In the genomic region with DNA sequence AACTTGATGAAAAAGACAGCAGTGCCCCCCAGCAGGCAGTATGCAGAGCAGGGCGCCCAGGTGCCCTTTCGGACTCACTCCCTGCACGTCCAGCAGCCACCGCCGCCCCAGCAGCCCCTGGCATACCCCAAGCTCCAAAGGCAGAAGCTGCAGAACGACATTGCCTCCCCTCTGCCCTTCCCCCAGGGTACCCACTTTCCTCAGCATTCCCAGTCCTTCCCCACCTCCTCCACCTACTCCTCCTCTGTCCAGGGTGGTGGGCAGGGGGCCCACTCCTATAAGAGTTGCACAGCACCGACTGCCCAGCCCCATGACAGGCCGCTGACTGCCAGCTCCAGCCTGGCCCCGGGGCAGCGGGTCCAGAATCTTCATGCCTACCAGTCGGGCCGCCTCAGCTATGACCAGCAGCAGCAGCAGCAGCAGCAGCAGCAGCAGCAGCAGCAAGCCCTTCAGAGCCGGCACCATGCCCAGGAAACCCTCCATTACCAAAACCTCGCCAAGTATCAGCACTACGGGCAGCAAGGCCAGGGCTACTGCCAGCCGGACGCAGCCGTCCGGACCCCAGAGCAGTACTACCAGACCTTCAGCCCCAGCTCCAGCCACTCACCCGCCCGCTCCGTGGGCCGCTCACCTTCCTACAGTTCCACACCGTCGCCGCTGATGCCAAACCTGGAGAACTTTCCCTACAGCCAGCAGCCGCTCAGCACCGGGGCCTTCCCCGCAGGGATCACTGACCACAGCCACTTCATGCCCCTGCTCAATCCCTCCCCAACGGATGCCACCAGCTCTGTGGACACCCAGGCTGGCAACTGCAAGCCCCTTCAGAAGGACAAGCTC, we compare ENCODE assay signal across 15 cellular contexts. TPM values are rescaled to one million over a fixed set of nuclear protein-coding genes. Genes with fewer than 3 reads are reported as not detected.
DNase-seq lines count a peak whose midpoint lies in the region; ATAC-seq and TF ChIP-seq lines count a peak whose summit lies in the region.
"Had no signal": no experiment of that assay in that cellular context is flagged by ENCODE, and none has a peak within 500 bp of the region (broad histone marks: within the 10 kb centered on the region; RNA-seq: fewer than 3 reads in every experiment).

No MANE protein-coding gene starts in this region.

- 92 to 94% methylated on average over 30 of the region's 30 CpGs for WGBS in sigmoid colon, 2 donors
- whole genome bisulfite sequencing in GM23248 (ENCODE audit: low coverage in 1 of 2, low lambda C conversion rate in 2 of 2, missing lambda C conversion rate in 2 of 2), 2 experiments: 94 to 95% methylated on average over 30 of the region's 30 CpGs

- no peak for DNase-seq in activated CD4-positive, alpha-beta memory T cell treated with anti-CD3 and anti-CD28 coated beads, Interleukin-2, amount 10 ng/mL, durations not matched to agents 7 days and 5 days
- no peak for DNase-seq in activated CD4-positive, alpha-beta memory T cell treated with anti-CD3 and anti-CD28 coated beads for 36 hours
- DNase-seq in right atrium auricular region (ENCODE audit: low spot score): no peak
- no peak for DNase-seq in sigmoid colon
- DNase-seq in GM23248: no peak
- DNase-seq in ureter (ENCODE audit: low spot score): no peak
- DNase-seq: DMS153, left colon, NCI-H1417 treated with DMSO at 0.1 percent for 48 hours, NCI-H510A, Peyer's patch had no signal

- H3K36me3 Mint-ChIP-seq in activated CD4-positive, alpha-beta memory T cell treated with anti-CD3 and anti-CD28 coated beads, Interleukin-2, amount 10 ng/mL, durations not matched to agents 7 days and 5 days (ENCODE audit: low read depth): peaks cover 10% of the 10 kb centered on the region
- H3K36me3 Mint-ChIP-seq in activated CD4-positive, alpha-beta memory T cell treated with anti-CD3 and anti-CD28 coated beads for 36 hours: peaks cover 11% of the 10 kb centered on the region
- peaks cover 5% of the 10 kb centered on the region for H3K36me3 Mint-ChIP-seq in activated T-helper 17 cell treated with anti-CD3 and anti-CD28 coated beads, Interleukin-2, amount 50 U/mL, for 72 hours (ENCODE audit: low read depth)
- H3K36me3 Mint-ChIP-seq: IgD-negative memory B cell had no signal

- no peaks in the 10 kb centered on the region for H3K27me3 Mint-ChIP-seq in activated CD4-positive, alpha-beta memory T cell treated with anti-CD3 and anti-CD28 coated beads, Interleukin-2, amount 10 ng/mL, durations not matched to agents 7 days and 5 days
- H3K27me3 Mint-ChIP-seq in activated CD4-positive, alpha-beta memory T cell treated with anti-CD3 and anti-CD28 coated beads for 36 hours: no peaks in the 10 kb centered on the region
- no peaks in the 10 kb centered on the region for H3K27me3 Mint-ChIP-seq in activated T-helper 17 cell treated with anti-CD3 and anti-CD28 coated beads, Interleukin-2, amount 50 U/mL, for 72 hours
- H3K27me3 Mint-ChIP-seq: IgD-negative memory B cell had no signal

- H3K27me3 ChIP-seq in right atrium auricular region (no peaks in the 10 kb centered on the region), sigmoid colon (no peaks in the 10 kb centered on the region), GM23248 (replicated peaks; ENCODE audit: insufficient read depth) (no peaks in the 10 kb centered on the region)
- H3K27me3 ChIP-seq: ovary, Peyer's patch had no signal

- no peaks in the 10 kb centered on the region for H3F3A ChIP-seq in GM23248 (ENCODE audit: insufficient read depth)

- intact Hi-C loops in activated CD4-positive, alpha-beta memory T cell treated with anti-CD3 and anti-CD28 coated beads for 36 hours (cut with micrococcal nuclease): loop anchor here (2.0 kb wide), 1 partner anchor 55 kb away; no protein-coding TSS in a partner anchor
- intact Hi-C loops in sigmoid colon (cut with DNase I): no loop called here

- H3K4me1 ChIP-seq in right atrium auricular region (peaks cover 0 to 65% of the 10 kb centered on the region in 2 donors), sigmoid colon (peaks cover 0 to 54% (median 48%) of the 10 kb centered on the region in 4 donors), GM23248 (ENCODE audit: insufficient read depth) (no peaks in the 10 kb centered on the region)

- H4K20me1 ChIP-seq in GM23248 (ENCODE audit: insufficient read depth): no peaks in the 10 kb centered on the region

- H3K4me3 ChIP-seq in right atrium auricular region: no peak overlapping the region
- no peak overlapping the region for H3K4me3 ChIP-seq in sigmoid colon
- H3K4me3 ChIP-seq in GM23248: no peak overlapping the region
- H3K4me3 ChIP-seq: ovary, Peyer's patch had no signal

- peaks cover 27% of the 10 kb centered on the region for H3K4me1 Mint-ChIP-seq in activated CD4-positive, alpha-beta memory T cell treated with anti-CD3 and anti-CD28 coated beads, Interleukin-2, amount 10 ng/mL, durations not matched to agents 7 days and 5 days
- peaks cover 20% of the 10 kb centered on the region for H3K4me1 Mint-ChIP-seq in activated CD4-positive, alpha-beta memory T cell treated with anti-CD3 and anti-CD28 coated beads for 36 hours (ENCODE audit: low read depth)
- peaks cover 17% of the 10 kb centered on the region for H3K4me1 Mint-ChIP-seq in activated T-helper 17 cell treated with anti-CD3 and anti-CD28 coated beads, Interleukin-2, amount 50 U/mL, for 72 hours

- peak overlapping the region; percentile 50 to 67 for H3K27ac ChIP-seq in right atrium auricular region
- peak overlapping the region; percentile 51 to 76 (median 72) for H3K27ac ChIP-seq in sigmoid colon
- no peak overlapping the region for H3K27ac ChIP-seq in GM23248

- TF ChIP-seq CTCF in right atrium auricular region (IDR thresholded peaks at IDR 0.05): no peak
- TF ChIP-seq CTCF in sigmoid colon (IDR thresholded peaks at IDR 0.05): no peak

- H3K4me3 Mint-ChIP-seq in activated CD4-positive, alpha-beta memory T cell treated with anti-CD3 and anti-CD28 coated beads, Interleukin-2, amount 10 ng/mL, durations not matched to agents 7 days and 5 days: peak overlapping the region; percentile 18
- H3K4me3 Mint-ChIP-seq in activated CD4-positive, alpha-beta memory T cell treated with anti-CD3 and anti-CD28 coated beads for 36 hours: no peak overlapping the region
- H3K4me3 Mint-ChIP-seq in activated T-helper 17 cell treated with anti-CD3 and anti-CD28 coated beads, Interleukin-2, amount 50 U/mL, for 72 hours: peak overlapping the region; percentile 53

- in situ Hi-C loops in GM23248 (cut with MboI): no loop called here

- no peak for TF ChIP-seq POLR2A in sigmoid colon (IDR thresholded peaks at IDR 0.05)

- no peaks in the 10 kb centered on the region for H3K9me2 ChIP-seq in GM23248 (ENCODE audit: insufficient read depth)

- H3K27ac Mint-ChIP-seq in activated CD4-positive, alpha-beta memory T cell treated with anti-CD3 and anti-CD28 coated beads, Interleukin-2, amount 10 ng/mL, durations not matched to agents 7 days and 5 days: peak overlapping the region; percentile 72
- no peak overlapping the region for H3K27ac Mint-ChIP-seq in activated CD4-positive, alpha-beta memory T cell treated with anti-CD3 and anti-CD28 coated beads for 36 hours
- H3K27ac Mint-ChIP-seq in activated T-helper 17 cell treated with anti-CD3 and anti-CD28 coated beads, Interleukin-2, amount 50 U/mL, for 72 hours: peak overlapping the region; percentile 75

- ATAC-seq in activated T-helper 17 cell treated with anti-CD3 and anti-CD28 coated beads, Interleukin-2, amount 50 U/mL, for 72 hours (replicated peaks): no peak
- no peak for ATAC-seq in GM19035 (IDR thresholded peaks at IDR 0.05; ENCODE audit: unreplicated experiment)

- H3K79me2 ChIP-seq in GM23248 (ENCODE audit: insufficient read depth): peaks cover 16% of the 10 kb centered on the region

- H3K9me3 ChIP-seq in right atrium auricular region (no peaks in the 10 kb centered on the region), sigmoid colon (no peaks in the 10 kb centered on the region), GM23248 (ENCODE audit: low read depth) (no peaks in the 10 kb centered on the region)
- H3K9me3 ChIP-seq: ovary, Peyer's patch had no signal

- POLR2A ChIA-PET in activated CD4-positive, alpha-beta memory T cell treated with anti-CD3 and anti-CD28 coated beads, Interleukin-2, amount 10 ng/mL, durations not matched to agents 7 days and 5 days (lab: Charles Lee): interaction anchor here (0.6 to 1.6 kb wide), 8 partner anchors 8 to 114 kb away, joined by 3 to 6 read pairs (median 3); no protein-coding TSS in a partner anchor
- POLR2A ChIA-PET in activated CD4-positive, alpha-beta memory T cell treated with anti-CD3 and anti-CD28 coated beads for 36 hours (lab: Charles Lee): no interaction called here

- H3K4me2 ChIP-seq in GM23248 (ENCODE audit: unreplicated experiment): no peak overlapping the region

- TF ChIP-seq EP300 in sigmoid colon (IDR thresholded peaks at IDR 0.05): no peak

- CTCF ChIA-PET in activated CD4-positive, alpha-beta memory T cell treated with anti-CD3 and anti-CD28 coated beads, Interleukin-2, amount 10 ng/mL, durations not matched to agents 7 days and 5 days (lab: Charles Lee): interaction anchor here (0.9 to 1.4 kb wide), 3 partner anchors 11 to 111 kb away, joined by 3 to 4 read pairs (median 4); no protein-coding TSS in a partner anchor
- CTCF ChIA-PET in activated CD4-positive, alpha-beta memory T cell treated with anti-CD3 and anti-CD28 coated beads for 36 hours (lab: Charles Lee): interaction anchor here (1.1 to 2.1 kb wide), 3 partner anchors 19 to 240 kb away, joined by 3 to 8 read pairs (median 4); a partner anchor contains a TSS

- no peak overlapping the region for H3K9ac ChIP-seq in GM23248

- no peak overlapping the region for H2AFZ ChIP-seq in GM23248

- no peaks in the 10 kb centered on the region for H3K9me3 Mint-ChIP-seq in activated CD4-positive, alpha-beta memory T cell treated with anti-CD3 and anti-CD28 coated beads, Interleukin-2, amount 10 ng/mL, durations not matched to agents 7 days and 5 days
- H3K9me3 Mint-ChIP-seq in activated CD4-positive, alpha-beta memory T cell treated with anti-CD3 and anti-CD28 coated beads for 36 hours: no peaks in the 10 kb centered on the region
- H3K9me3 Mint-ChIP-seq in activated T-helper 17 cell treated with anti-CD3 and anti-CD28 coated beads, Interleukin-2, amount 50 U/mL, for 72 hours: no peaks in the 10 kb centered on the region
- H3K9me3 Mint-ChIP-seq: IgD-negative memory B cell had no signal

- H3K36me3 ChIP-seq in right atrium auricular region (peaks cover 47% of the 10 kb centered on the region), sigmoid colon (peaks cover 0 to 52% (median 24%) of the 10 kb centered on the region in 4 donors), GM23248 (ENCODE audit: low read depth) (no peaks in the 10 kb centered on the region)
- H3K36me3 ChIP-seq: ovary had no signal

RNA-seq across cellular contexts. Expression of a gene that starts 43.2 kb away (rescaled TPM):
- total RNA-seq in activated CD4-positive, alpha-beta memory T cell treated with anti-CD3 and anti-CD28 coated beads, Interleukin-2, amount 10 ng/mL, durations not matched to agents 7 days and 5 days: 100 to 1,000 TPM; 177 to 186 TPM
- 100 to 1,000 TPM in 1 of 2 experiments, 10 to 100 TPM in 1; 93.7 to 106 TPM for total RNA-seq in activated CD4-positive, alpha-beta memory T cell treated with anti-CD3 and anti-CD28 coated beads for 36 hours
- total RNA-seq in activated T-helper 17 cell treated with anti-CD3 and anti-CD28 coated beads, Interleukin-2, amount 50 U/mL, for 72 hours: 10 to 100 TPM; 65.5 to 74.1 TPM
- total RNA-seq in right atrium auricular region: 10 to 100 TPM; 17.0 to 29.8 TPM
- 10 to 100 TPM; 26.0 to 53.5 (median 43.5) TPM for total RNA-seq in sigmoid colon
- polyA plus RNA-seq in sigmoid colon: 100 to 1,000 TPM in 1 of 3 donors, 10 to 100 TPM in 2; 10.2 to 172 (median 14.3) TPM
- total RNA-seq in GM23248 (2014; rRNA removed; shearing (Covaris generic)): 34.4 and 36.2 TPM in 2 replicates
- polyA plus RNA-seq in GM23248 (2016; fragmentation: Nextera tagmentation; extraction: Ambion mirVana): 14.3 and 19.2 TPM in 2 replicates
- total RNA-seq in ureter: 127 TPM
